ENCODE assay signal across 16 cellular contexts in the genomic region with DNA sequence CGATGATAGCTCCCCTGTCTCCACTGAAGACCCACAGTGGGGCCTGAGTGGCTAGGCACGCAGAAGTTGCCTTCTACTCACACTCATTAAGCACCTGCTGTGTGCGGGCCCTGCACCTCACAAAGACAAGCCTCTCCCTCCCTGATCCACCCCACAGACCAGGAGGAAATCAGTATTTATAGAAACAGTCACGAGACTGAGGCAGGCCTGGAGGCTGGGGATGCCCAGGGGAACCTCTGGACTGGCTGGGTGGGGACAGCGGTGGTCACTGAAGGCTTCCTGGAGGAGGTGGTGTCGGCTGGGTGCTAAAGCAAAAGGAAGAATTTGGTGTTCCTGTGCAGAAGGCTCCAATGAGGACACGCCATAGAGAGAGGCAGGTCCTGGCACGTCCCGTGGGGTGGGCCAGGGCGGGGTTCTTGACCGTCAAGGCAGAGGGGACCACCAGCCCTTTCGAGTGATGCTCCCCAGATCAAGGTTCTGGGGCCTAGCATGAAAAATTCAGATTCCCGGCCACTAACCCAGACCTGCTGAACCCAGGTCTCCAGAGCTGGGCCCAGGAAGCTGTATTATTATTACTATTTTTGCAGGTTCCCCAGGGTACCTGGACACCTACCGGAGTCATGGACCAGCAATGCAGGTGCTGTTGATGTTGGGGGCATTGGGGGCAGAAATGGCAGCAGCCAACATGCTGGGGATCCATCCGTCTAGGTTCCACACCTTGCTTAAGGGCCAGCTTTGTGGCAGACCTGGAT. TPM values are rescaled to one million over a fixed set of nuclear protein-coding genes. Genes with fewer than 3 reads are reported as not detected.
DNase-seq lines count a peak whose midpoint lies in the region; ATAC-seq and TF ChIP-seq lines count a peak whose summit lies in the region.
"Had no signal": no experiment of that assay in that cellular context is flagged by ENCODE, and none has a peak within 500 bp of the region (broad histone marks: within the 10 kb centered on the region; RNA-seq: fewer than 3 reads in every experiment).

No MANE protein-coding gene starts in this region.

- H3K23me2 ChIP-seq in H9 (ENCODE audit: insufficient read length, low read depth, low read length, poor library complexity, severe bottlenecking), result no peaks in the 10 kb centered on the region

- no peak overlapping the region for H2AK5ac ChIP-seq in H9 (ENCODE audit: insufficient read length, low read length)

- no peak overlapping the region for H3K14ac ChIP-seq in H9 (ENCODE audit: insufficient read depth, low read length)

- no peak overlapping the region for H3K18ac ChIP-seq in H9 (ENCODE audit: insufficient read length, low read depth, low read length)

- no peaks in the 10 kb centered on the region for H3K36me3 ChIP-seq in Panc1 (ENCODE audit: control insufficient read depth, insufficient read depth, low read length)
- H3K36me3 ChIP-seq in suprapubic skin, result peaks cover 11% of the 10 kb centered on the region

- H3K56ac ChIP-seq in H9 (ENCODE audit: insufficient read length, low read depth, low read length), result no peak overlapping the region

- H4K91ac ChIP-seq in H9 (ENCODE audit: insufficient read length, low read depth, low read length), result no peak overlapping the region

- H3K27ac ChIP-seq in H9 (ENCODE audit: insufficient read length, low read depth, low read length) (no peak overlapping the region), Panc1 (ENCODE audit: low read length) (no peak overlapping the region), epithelial cell of prostate (peak overlapping the region; percentile 43), suprapubic skin (peak overlapping the region; percentile 25)
- H3K27ac ChIP-seq: SK-N-MC had no signal

- H4K8ac ChIP-seq in H9 (replicated peaks; ENCODE audit: insufficient read length, low read depth, low read length), result no peak overlapping the region

- no peaks in the 10 kb centered on the region for H3K27me3 Mint-ChIP-seq in H9 (ENCODE audit: low read depth)

- no peaks in the 10 kb centered on the region for H3K79me1 ChIP-seq in H9 (ENCODE audit: insufficient read depth, low read depth, low read length, poor library complexity, severe bottlenecking)

- H3K9me3 ChIP-seq in H9 (ENCODE audit: control insufficient read depth, low read depth, low read length) (no peaks in the 10 kb centered on the region), Panc1 (ENCODE audit: control insufficient read depth, insufficient read depth, low read depth, low read length) (no peaks in the 10 kb centered on the region), suprapubic skin (no peaks in the 10 kb centered on the region)

- CTCF ChIA-PET in Panc1 (lab: Charles Lee), result no interaction called here

- no CpG with 5 or more reads among the region's 15 CpGs for WGBS in H9 (ENCODE audit: extremely low coverage, insufficient read length, low lambda C conversion rate)
- 86% methylated on average over 15 of the region's 15 CpGs for WGBS in suprapubic skin

- intact Hi-C loops in Panc1 (cut with micrococcal nuclease; ENCODE audit: unreplicated experiment), result no loop called here

- no peaks in the 10 kb centered on the region for H4K20me1 ChIP-seq in H9 (ENCODE audit: control insufficient read depth, insufficient read depth, insufficient read length)

- no peak overlapping the region for H3T11ph ChIP-seq in H9 (ENCODE audit: low read length)

- no peaks in the 10 kb centered on the region for H3K9me3 Mint-ChIP-seq in H9
- H3K9me3 Mint-ChIP-seq: CD14-positive monocyte had no signal

- no TSS peak for BruUV-seq in Panc1 (replicated peaks; lab: Mats Ljungman, UMichigan)

- no peak overlapping the region for H2BK120ac ChIP-seq in H9 (ENCODE audit: low read depth, low read length, poor library complexity, severe bottlenecking)

- POLR2A ChIA-PET in Panc1 (lab: Charles Lee), result interaction anchor here (0.6 kb wide), 1 partner anchor 140 kb away, joined by 20 read pairs; no protein-coding TSS in a partner anchor

- no peak overlapping the region for H4K5ac ChIP-seq in H9 (ENCODE audit: insufficient read length, low read depth, low read length)

- no peak overlapping the region for H3K9ac ChIP-seq in H9 (ENCODE audit: extremely low read depth, insufficient read length, low read length)

- no peak overlapping the region for H2AFZ ChIP-seq in H9 (ENCODE audit: low read length)

- H3K27me3 ChIP-seq in H9 (ENCODE audit: insufficient read depth, low read length) (no peaks in the 10 kb centered on the region), Panc1 (ENCODE audit: control insufficient read depth, insufficient read depth, low read length) (no peaks in the 10 kb centered on the region), suprapubic skin (no peaks in the 10 kb centered on the region)

- peak overlapping the region; percentile 42 to 86 (median 55); a peak in 5 of 7 replicates for H3K27ac Mint-ChIP-seq in H9
- H3K27ac Mint-ChIP-seq: CD14-positive monocyte had no signal

- no peak overlapping the region for H3K4me3 ChIP-seq in Panc1 (ENCODE audit: low read depth in 2 of 2, low read length in 2 of 2)
- H3K4me3 ChIP-seq in suprapubic skin, result no peak overlapping the region
- H3K4me3 ChIP-seq: SK-N-MC had no signal

- no peak for TF ChIP-seq EP300 in suprapubic skin (IDR thresholded peaks at IDR 0.05)

- H3K4me3 Mint-ChIP-seq in H9, result no peak overlapping the region
- H3K4me3 Mint-ChIP-seq: CD14-positive monocyte had no signal

- DNase-seq in H9 (no peak), Panc1 (ENCODE audit: low read depth, low spot score) (no peak), epithelial cell of prostate (ENCODE audit: low read depth, low spot score) (no peak), suprapubic skin (ENCODE audit: low spot score in 2 of 2) (no peak), NCI-H345 (lab: John Stamatoyannopoulos, UW) (no peak), inferior parietal cortex (ENCODE audit: extremely low spot score) (no peak)
- DNase-seq: DND-41, KG1, NCI-H1417 treated with DMSO at 0.1 percent for 48 hours, NCI-H1930, NCI-H526 had no signal

- no peak overlapping the region for H2BK5ac ChIP-seq in H9 (ENCODE audit: insufficient read length, low read length)

- no peak overlapping the region for H3K23ac ChIP-seq in H9 (ENCODE audit: insufficient read length, low read depth, low read length)

- H3K4me1 ChIP-seq in H9 (ENCODE audit: insufficient read depth, low read length) (no peaks in the 10 kb centered on the region; the same call in 1 of the 2 replicates), Panc1 (ENCODE audit: control insufficient read depth, insufficient read depth, low read length) (no peaks in the 10 kb centered on the region; the same call in 1 of the 2 replicates), suprapubic skin (peaks cover 26% of the 10 kb centered on the region)

- H2BK20ac ChIP-seq in H9 (ENCODE audit: low read depth, low read length, poor library complexity, severe bottlenecking), result no peak overlapping the region

- no peak for TF ChIP-seq CTCF in H9 (conservative IDR thresholded peaks at IDR 0.05)
- no peak for TF ChIP-seq CTCF in Panc1 (IDR thresholded peaks at IDR 0.05)
- TF ChIP-seq CTCF in suprapubic skin (IDR thresholded peaks at IDR 0.05), result no peak

- in situ Hi-C loops in Panc1 (cut with HindIII; ENCODE audit: low pct_unique_long_range_greater_than_20kb, low sequenced_read_pairs), result no loop called here

- H3K4me1 Mint-ChIP-seq in H9, result peaks cover 11 to 15% of the 10 kb centered on the region in 2 experiments
- H3K4me1 Mint-ChIP-seq: CD14-positive monocyte had no signal

- H2BK15ac ChIP-seq in H9 (ENCODE audit: low read depth, low read length), result no peak overlapping the region

- no peak overlapping the region for H3K4ac ChIP-seq in H9 (ENCODE audit: low read depth, low read length)

- H3K79me2 ChIP-seq in H9 (ENCODE audit: insufficient read depth, low read length), result no peaks in the 10 kb centered on the region

- no peak overlapping the region for H3K4me2 ChIP-seq in H9 (ENCODE audit: insufficient read depth, insufficient read length, low read length)

- ATAC-seq in Panc1, result 0 out of 2 replicates have a peak, but pooled peaks have one; percentile 6
- no peak for ATAC-seq in GM18867 (IDR thresholded peaks at IDR 0.05; ENCODE audit: unreplicated experiment)
- ATAC-seq: HCT116, Right ventricle myocardium inferior had no signal

- H3K36me3 Mint-ChIP-seq in H9 (ENCODE audit: insufficient read depth in 1 of 3, low read depth in 3 of 3), result no peaks in the 10 kb centered on the region
- H3K36me3 Mint-ChIP-seq: CD14-positive monocyte had no signal

- no peak for TF ChIP-seq POLR2A in suprapubic skin (IDR thresholded peaks at IDR 0.05)

- no peak overlapping the region for H2BK12ac ChIP-seq in H9 (ENCODE audit: insufficient read length, low read depth, low read length)

RNA-seq across cellular contexts. Expression of gene PPL, which starts 23.0 kb away (rescaled TPM):
- total RNA-seq in H9 (2021) (28.2 and 29.2 TPM in 2 replicates), Panc1 (2021; ENCODE audit: unreplicated experiment) (89.4 TPM), suprapubic skin (100 to 1,000 TPM; 304 to 377 (median 350) TPM)
- polyA plus RNA-seq in Panc1 (2012; ENCODE audit: insufficient read length), result 97.1 TPM

RNA-seq across cellular contexts. Expression of gene SEC14L5, which starts 44.2 kb away (rescaled TPM):
- total RNA-seq in H9 (2021) (3.2 and 4.1 TPM in 2 replicates), Panc1 (2021; ENCODE audit: unreplicated experiment) (0.26 TPM), suprapubic skin (1 to 10 TPM; 1.0 to 1.8 (median 1.4) TPM)
- 0.33 TPM for polyA plus RNA-seq in Panc1 (2012; ENCODE audit: insufficient read length)

Comparison
In these comparisons a context has a peak if more than half of its experiments do, and no peak if none do; other contexts are left out.
1. H3K27ac ChIP-seq: peak in epithelial cell of prostate (single experiment) and suprapubic skin (single experiment); none in H9 (single experiment) and Panc1 (single experiment).